ENCODE assay signal across 8 cellular contexts in genomic region chr6:44172759-44173500, GRCh38. TPM values are rescaled to one million over a fixed set of nuclear protein-coding genes. Genes with fewer than 3 reads are reported as not detected.
DNase-seq lines count a peak whose midpoint lies in the region; ATAC-seq and TF ChIP-seq lines count a peak whose summit lies in the region.

No MANE protein-coding gene starts in this region.

- peak; percentile 77 for DNase-seq in DMS114 treated with DMSO at 0.1 percent for 48 hours (lab: John Stamatoyannopoulos, UW; ENCODE audit: unreplicated experiment)
- peak; percentile 64 for DNase-seq in MM.1S
- peak; percentile 88 for DNase-seq in SK-N-SH
- peak; percentile 87 for DNase-seq in activated naive CD4-positive, alpha-beta T cell treated with anti-CD3 and anti-CD28 coated beads, Interleukin-2, amount 10 ng/mL, durations not matched to agents 7 days and 5 days
- peak; percentile 90 for DNase-seq in Right ventricle myocardium inferior (ENCODE audit: missing footprints)
- DNase-seq in psoas muscle: peak; percentile 85 to 91
- DNase-seq in uterus: peak; percentile 81 to 85

- TF ChIP-seq CTCF in MM.1S (IDR thresholded peaks at IDR 0.05; ENCODE audit: low read length) (peak; percentile 91), SK-N-SH (IDR thresholded peaks at IDR 0.05) (peak; percentile 90), psoas muscle (IDR thresholded peaks at IDR 0.05) (peak; percentile 90), uterus (IDR thresholded peaks at IDR 0.05) (peak; percentile 76 to 93 (median 91))

- no peaks in the 10 kb centered on the region for H3F3A ChIP-seq in MM.1S (ENCODE audit: insufficient read depth, low read length)
- peaks cover 2% of the 10 kb centered on the region for H3F3A ChIP-seq in SK-N-SH (replicated peaks; ENCODE audit: insufficient read depth)

- no peak for TF ChIP-seq POLR2A in uterus (IDR thresholded peaks at IDR 0.05)

- H2AFZ ChIP-seq in MM.1S (ENCODE audit: low read length): no peak overlapping the region
- no peak overlapping the region for H2AFZ ChIP-seq in SK-N-SH (ENCODE audit: low read depth)

- H3K27ac Mint-ChIP-seq in activated naive CD4-positive, alpha-beta T cell treated with anti-CD3 and anti-CD28 coated beads, Interleukin-2, amount 10 ng/mL, durations not matched to agents 7 days and 5 days: no peak overlapping the region

- H3K4me2 ChIP-seq in MM.1S (ENCODE audit: low read depth, low read length): no peak overlapping the region
- H3K4me2 ChIP-seq in SK-N-SH: no peak overlapping the region

- TF ChIP-seq EP300 in SK-N-SH (IDR thresholded peaks at IDR 0.05; ENCODE audit: borderline replicate concordance in 1 of 2, low read depth in 1 of 2, low read length in 1 of 2): no peak

- H4K20me1 ChIP-seq in MM.1S (ENCODE audit: insufficient read depth, low read length): no peaks in the 10 kb centered on the region
- H4K20me1 ChIP-seq in SK-N-SH (ENCODE audit: insufficient read depth): no peaks in the 10 kb centered on the region

- H3K9me3 ChIP-seq in MM.1S (replicated peaks; ENCODE audit: insufficient read depth, low read length): no peaks in the 10 kb centered on the region
- no peaks in the 10 kb centered on the region for H3K9me3 ChIP-seq in SK-N-SH
- H3K9me3 ChIP-seq in psoas muscle: no peaks in the 10 kb centered on the region
- H3K9me3 ChIP-seq in uterus: no peaks in the 10 kb centered on the region

- H3K9me2 ChIP-seq in MM.1S (replicated peaks; ENCODE audit: insufficient read depth, low read length) (no peaks in the 10 kb centered on the region), SK-N-SH (no peaks in the 10 kb centered on the region)

- H3K4me1 ChIP-seq in MM.1S (ENCODE audit: low read length) (no peaks in the 10 kb centered on the region), SK-N-SH (ENCODE audit: control insufficient read depth in 1 of 2, insufficient read depth in 2 of 2, low read depth in 1 of 2, low read length in 1 of 2) (peaks cover 0 to 4% of the 10 kb centered on the region in 2 experiments; a peak in 1 of 4 replicates), psoas muscle (peaks cover 8% of the 10 kb centered on the region), uterus (peaks cover 0 to 4% of the 10 kb centered on the region in 2 donors)

- peak; percentile 95 for TF ChIP-seq RAD21 in SK-N-SH (IDR thresholded peaks at IDR 0.05; ENCODE audit: low read length)

- H3K9me3 Mint-ChIP-seq in activated naive CD4-positive, alpha-beta T cell treated with anti-CD3 and anti-CD28 coated beads, Interleukin-2, amount 10 ng/mL, durations not matched to agents 7 days and 5 days: no peaks in the 10 kb centered on the region

- intact Hi-C loops in Right ventricle myocardium inferior (cut with DNase I) (loop anchor here (1.0 to 5.0 kb wide), 2 partner anchors 61 to 164 kb away; no protein-coding TSS in a partner anchor), psoas muscle (cut with DNase I) (loop anchor here (1.0 to 5.0 kb wide), 3 partner anchors 61 to 164 kb away; no protein-coding TSS in a partner anchor), uterus (cut with DNase I; ENCODE audit: low total_unique reads) (loop anchor here (10.0 kb wide), 1 partner anchor 62 kb away; no protein-coding TSS in a partner anchor)

- no peaks in the 10 kb centered on the region for H3K36me3 ChIP-seq in MM.1S (replicated peaks; ENCODE audit: insufficient read depth, low read length)
- no peaks in the 10 kb centered on the region for H3K36me3 ChIP-seq in SK-N-SH (replicated peaks in 1 of 2; ENCODE audit: control insufficient read depth in 1 of 2, insufficient read depth in 2 of 2, low read length in 1 of 2)
- H3K36me3 ChIP-seq in psoas muscle (ENCODE audit: insufficient read depth in 1 of 2, low read depth in 1 of 2): no peaks in the 10 kb centered on the region
- H3K36me3 ChIP-seq in uterus: no peaks in the 10 kb centered on the region

- peaks cover 68% of the 10 kb centered on the region for H3K27me3 Mint-ChIP-seq in activated naive CD4-positive, alpha-beta T cell treated with anti-CD3 and anti-CD28 coated beads, Interleukin-2, amount 10 ng/mL, durations not matched to agents 7 days and 5 days

- H3K27ac ChIP-seq in MM.1S (ENCODE audit: low read length) (no peak overlapping the region), SK-N-SH (ENCODE audit: low read depth in 2 of 2, low read length in 1 of 2) (no peak overlapping the region), psoas muscle (no peak overlapping the region), uterus (no peak overlapping the region)

- peak; percentile 61 for ATAC-seq in GM21717 (IDR thresholded peaks at IDR 0.05; ENCODE audit: unreplicated experiment)
- ATAC-seq in Right ventricle myocardium inferior: peak; percentile 94
- ATAC-seq in psoas muscle: peak; percentile 95 to 98 (median 96)

- 28% methylated on average over 9 of the region's 15 CpGs for WGBS in SK-N-SH (ENCODE audit: low lambda C conversion rate)
- 27 to 29% (median 28%) methylated on average over 15 of the region's 15 CpGs for WGBS in psoas muscle, 3 donors

- H3K4me3 Mint-ChIP-seq in activated naive CD4-positive, alpha-beta T cell treated with anti-CD3 and anti-CD28 coated beads, Interleukin-2, amount 10 ng/mL, durations not matched to agents 7 days and 5 days: no peak overlapping the region

- H3K79me2 ChIP-seq in MM.1S (ENCODE audit: low read length): no peaks in the 10 kb centered on the region
- H3K79me2 ChIP-seq in SK-N-SH (ENCODE audit: insufficient read depth): no peaks in the 10 kb centered on the region

- CTCF ChIA-PET in SK-N-SH (lab: Yijun Ruan, JAX): interaction anchor here (0.6 to 7.1 kb wide), 49 partner anchors 10 to 336 kb away, joined by 3 to 128 read pairs (median 8); partner anchors contain the start of genes CAPN11, HSP90AB1, MYMX and SLC29A1
- CTCF ChIA-PET in activated naive CD4-positive, alpha-beta T cell treated with anti-CD3 and anti-CD28 coated beads, Interleukin-2, amount 10 ng/mL, durations not matched to agents 7 days and 5 days (lab: Charles Lee): interaction anchor here (0.6 to 2.6 kb wide), 24 partner anchors 11 to 425 kb away, joined by 3 to 32 read pairs (median 4); partner anchors contain the start of gene HSP90AB1

- H3K9ac ChIP-seq in MM.1S (ENCODE audit: low read length) (no peak overlapping the region), SK-N-SH (no peak overlapping the region)

- H3K4me3 ChIP-seq in MM.1S (ENCODE audit: low read length) (no peak overlapping the region), SK-N-SH (ENCODE audit: low read depth in 2 of 2, low read length in 1 of 2) (no peak overlapping the region), psoas muscle (no peak overlapping the region), uterus (no peak overlapping the region)

- POLR2A ChIA-PET in SK-N-SH (lab: Yijun Ruan, JAX): interaction anchor here (0.9 to 1.5 kb wide), 5 partner anchors 49 to 74 kb away, joined by 3 to 7 read pairs (median 4); partner anchors contain the start of gene HSP90AB1

- H3K27me3 ChIP-seq in MM.1S (replicated peaks; ENCODE audit: insufficient read depth, low read length) (no peaks in the 10 kb centered on the region; the same call in 1 of the 2 replicates), SK-N-SH (ENCODE audit: insufficient read depth) (no peaks in the 10 kb centered on the region), psoas muscle (ENCODE audit: insufficient read depth in 3 of 3, low read length in 2 of 3) (no peaks in the 10 kb centered on the region), uterus (no peaks in the 10 kb centered on the region)

- no peaks in the 10 kb centered on the region for H3K36me3 Mint-ChIP-seq in activated naive CD4-positive, alpha-beta T cell treated with anti-CD3 and anti-CD28 coated beads, Interleukin-2, amount 10 ng/mL, durations not matched to agents 7 days and 5 days

- H3K4me1 Mint-ChIP-seq in activated naive CD4-positive, alpha-beta T cell treated with anti-CD3 and anti-CD28 coated beads, Interleukin-2, amount 10 ng/mL, durations not matched to agents 7 days and 5 days: peaks cover 14% of the 10 kb centered on the region

TF ChIP-seq in SK-N-SH, 30 proteins besides CTCF, POLR2A, EP300 and RAD21 (continues in another document):
- TF ChIP-seq SMC3 (IDR thresholded peaks at IDR 0.05; ENCODE audit: low read depth, low read length) (peak; percentile 91), SIN3A (IDR thresholded peaks at IDR 0.05; ENCODE audit: borderline replicate concordance, low read depth, low read length) (peak; percentile 64; the same call in 1 of the 2 replicates)

RNA-seq across cellular contexts. Expression of gene CAPN11, which starts 14.3 kb away (rescaled TPM):
- polyA plus RNA-seq in SK-N-SH (2012; rRNA removed) (not detected in 2 replicates), psoas muscle (under 1 TPM; 0.05 to 0.16 (median 0.11) TPM)
- polyA plus RNA-seq in SK-N-SH (2012; cell fraction: cytosol; rRNA removed): 0.01 TPM in 1 of 2 replicates, not detected in the other
- polyA plus RNA-seq in SK-N-SH (2012; cell fraction: nucleus; rRNA removed): 0.04 TPM in 1 of 2 replicates, not detected in the other
- total RNA-seq in Right ventricle myocardium inferior (0.27 TPM), psoas muscle (under 1 TPM in 1 of 4 donors, not detected in 3; 0.32 TPM), uterus (1 to 10 TPM in 1 of 4 donors, not detected in 3; 1.5 TPM)

RNA-seq across cellular contexts. Expression of gene MYMX, which starts 43.8 kb away (rescaled TPM):
- polyA plus RNA-seq in SK-N-SH (2012; rRNA removed): 0.13 TPM in 1 of 2 replicates, not detected in the other
- not detected in 2 replicates for polyA plus RNA-seq in SK-N-SH (2012; cell fraction: cytosol; rRNA removed)
- not detected in 2 replicates for polyA plus RNA-seq in SK-N-SH (2012; cell fraction: nucleus; rRNA removed)
- total RNA-seq in Right ventricle myocardium inferior: not detected
- under 1 TPM in 3 of 4 donors, not detected in 1; 0.34 to 0.54 (median 0.36) TPM for total RNA-seq in psoas muscle
- polyA plus RNA-seq in psoas muscle: under 1 TPM in 2 of 3 donors, not detected in 1; 0.09 to 0.61 TPM
- not detected for total RNA-seq in uterus

RNA-seq across cellular contexts. Expression of gene TMEM63B, which starts 45.6 kb away (rescaled TPM):
- 52.7 and 63.2 TPM in 2 replicates for polyA plus RNA-seq in SK-N-SH (2012; rRNA removed)
- 26.9 and 37.6 TPM in 2 replicates for polyA plus RNA-seq in SK-N-SH (2012; cell fraction: cytosol; rRNA removed)
- polyA plus RNA-seq in SK-N-SH (2012; cell fraction: nucleus; rRNA removed): 97.6 and 129 TPM in 2 replicates
- total RNA-seq in Right ventricle myocardium inferior: 44.5 TPM
- 100 to 1,000 TPM in 1 of 4 donors, 10 to 100 TPM in 3; 32.7 to 121 (median 40.3) TPM for total RNA-seq in psoas muscle
- polyA plus RNA-seq in psoas muscle: 10 to 100 TPM; 23.5 to 39.2 (median 27.9) TPM
- 10 to 100 TPM in 2 of 4 donors, 1 to 10 TPM in 1, under 1 TPM in 1; 0.77 to 24.9 (median 15.4) TPM for total RNA-seq in uterus

RNA-seq across cellular contexts. Expression of gene MRPL14, which starts 45.7 kb away (rescaled TPM):
- polyA plus RNA-seq in SK-N-SH (2012; rRNA removed) (92.4 and 97.0 TPM in 2 replicates), psoas muscle (100 to 1,000 TPM; 166 to 308 (median 197) TPM)
- 72.1 and 86.3 TPM in 2 replicates for polyA plus RNA-seq in SK-N-SH (2012; cell fraction: cytosol; rRNA removed)
- 39.4 and 45.0 TPM in 2 replicates for polyA plus RNA-seq in SK-N-SH (2012; cell fraction: nucleus; rRNA removed)
- total RNA-seq in Right ventricle myocardium inferior (41.7 TPM), psoas muscle (100 to 1,000 TPM in 3 of 4 donors, 10 to 100 TPM in 1; 62.3 to 177 (median 113) TPM), uterus (10 to 100 TPM; 19.5 to 39.1 (median 33.6) TPM)

RNA-seq across cellular contexts. Expression of gene SLC29A1, which starts 50.5 kb away (rescaled TPM):
- polyA plus RNA-seq in SK-N-SH (2012; rRNA removed) (44.5 and 49.7 TPM in 2 replicates), psoas muscle (10 to 100 TPM; 29.1 to 39.7 (median 39.1) TPM)
- polyA plus RNA-seq in SK-N-SH (2012; cell fraction: cytosol; rRNA removed): 23.7 and 34.3 TPM in 2 replicates
- 72.9 and 74.9 TPM in 2 replicates for polyA plus RNA-seq in SK-N-SH (2012; cell fraction: nucleus; rRNA removed)
- total RNA-seq in Right ventricle myocardium inferior (170 TPM), psoas muscle (10 to 100 TPM; 29.6 to 80.7 (median 41.6) TPM), uterus (100 to 1,000 TPM in 2 of 4 donors, 10 to 100 TPM in 2; 29.9 to 150 (median 95.1) TPM)
